ENCODE assay signal across 1 cellular context in the genomic region with DNA sequence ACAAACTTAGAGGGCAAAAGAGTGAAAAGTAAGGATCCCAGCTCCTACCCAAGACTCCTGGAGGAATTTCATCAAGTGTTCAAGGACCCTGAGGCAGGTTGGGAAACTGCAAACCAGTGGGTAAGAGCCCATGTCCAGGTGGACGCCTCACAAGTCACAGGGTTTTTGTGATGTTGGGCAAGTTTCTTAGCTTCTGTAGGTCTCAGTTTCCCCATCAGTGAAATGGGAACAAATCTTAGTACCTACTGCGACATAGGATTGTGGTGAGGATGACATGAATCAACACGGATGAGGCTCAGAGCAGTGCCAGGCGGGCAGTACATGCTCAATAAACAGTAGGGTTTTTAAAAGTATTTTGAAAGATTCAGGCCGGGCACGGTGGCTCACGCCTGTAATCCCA.
TF ChIP-seq lines count a peak whose summit lies in the region.

No MANE protein-coding gene starts in this region.

TF ChIP-seq in IMR-90, 13 proteins besides CTCF, POLR2A, EP300 and RAD21:
- TF ChIP-seq CHD1 (IDR thresholded peaks at IDR 0.05; ENCODE audit: low read depth, low read length) (no peak), SMC3 (IDR thresholded peaks at IDR 0.05; ENCODE audit: low read depth, low read length) (no peak), RCOR1 (IDR thresholded peaks at IDR 0.05; ENCODE audit: insufficient replicate concordance, low read length) (no peak), CEBPB (IDR thresholded peaks at IDR 0.05; ENCODE audit: low read depth, low read length) (no peak)
- TF ChIP-seq, protein P1, sequence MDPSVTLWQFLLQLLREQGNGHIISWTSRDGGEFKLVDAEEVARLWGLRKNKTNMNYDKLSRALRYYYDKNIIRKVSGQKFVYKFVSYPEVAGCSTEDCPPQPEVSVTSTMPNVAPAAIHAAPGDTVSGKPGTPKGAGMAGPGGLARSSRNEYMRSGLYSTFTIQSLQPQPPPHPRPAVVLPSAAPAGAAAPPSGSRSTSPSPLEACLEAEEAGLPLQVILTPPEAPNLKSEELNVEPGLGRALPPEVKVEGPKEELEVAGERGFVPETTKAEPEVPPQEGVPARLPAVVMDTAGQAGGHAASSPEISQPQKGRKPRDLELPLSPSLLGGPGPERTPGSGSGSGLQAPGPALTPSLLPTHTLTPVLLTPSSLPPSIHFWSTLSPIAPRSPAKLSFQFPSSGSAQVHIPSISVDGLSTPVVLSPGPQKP (IDR thresholded peaks at IDR 0.05; ENCODE audit: borderline replicate concordance, low read depth, low read length): no peak
